Comparison of ENCODE assay signal across 8 cellular contexts in genomic region chr5:62720036-62720441, GRCh38.
A peak's percentile ranks its signal among the peaks of the same experiment; 100 is the strongest.
DNase-seq lines count a peak whose midpoint lies in the region; ATAC-seq and TF ChIP-seq lines count a peak whose summit lies in the region.

No MANE protein-coding gene starts in this region.

- no peaks in the 10 kb centered on the region for H3K9me3 Mint-ChIP-seq in nephron progenitor cell

- in situ Hi-C loops in astrocyte of the spinal cord (cut with HindIII; ENCODE audit: low sequenced_read_pairs), result no loop called here

- no peaks in the 10 kb centered on the region for H3K36me3 Mint-ChIP-seq in nephron progenitor cell (ENCODE audit: low read depth)

- no peak overlapping the region for H2AFZ ChIP-seq in Loucy (ENCODE audit: low read length)

- no peaks in the 10 kb centered on the region for H3K9me3 ChIP-seq in Loucy (ENCODE audit: insufficient read depth, low read depth, low read length)

- no peaks in the 10 kb centered on the region for H3K9me2 ChIP-seq in Loucy (replicated peaks; ENCODE audit: low read depth, low read length)

- no peak overlapping the region for H3K9ac ChIP-seq in Loucy (ENCODE audit: low read depth, low read length, poor library complexity, severe bottlenecking)

- H3K79me2 ChIP-seq in Loucy (ENCODE audit: insufficient read depth, low read length), result no peaks in the 10 kb centered on the region

- no peak overlapping the region for H3K4me3 ChIP-seq in Loucy (ENCODE audit: low read length, poor library complexity, severe bottlenecking)
- no peak overlapping the region for H3K4me3 ChIP-seq in astrocyte of the spinal cord (ENCODE audit: low read depth, low read length)

- no peaks in the 10 kb centered on the region for H3F3A ChIP-seq in Loucy (ENCODE audit: low read depth)

- no peaks in the 10 kb centered on the region for H3K27me3 ChIP-seq in Loucy (ENCODE audit: insufficient read depth, low read length, poor library complexity, severe bottlenecking)

- peaks cover 8% of the 10 kb centered on the region for H3K27me3 Mint-ChIP-seq in nephron progenitor cell (ENCODE audit: low read depth, poor library complexity)

- H3K4me1 Mint-ChIP-seq in nephron progenitor cell, result peaks cover 67% of the 10 kb centered on the region

- TF ChIP-seq CTCF in C4-2B (conservative IDR thresholded peaks at IDR 0.05), result peak; percentile 62
- TF ChIP-seq CTCF in Loucy (conservative IDR thresholded peaks at IDR 0.05; ENCODE audit: low read length), result peak; percentile 71
- peak; percentile 27 for TF ChIP-seq CTCF in astrocyte of the spinal cord (IDR thresholded peaks at IDR 0.05; ENCODE audit: low read depth, low read length)
- peak; percentile 41 for TF ChIP-seq CTCF in nephron progenitor cell (IDR thresholded peaks at IDR 0.05)

- no peaks in the 10 kb centered on the region for H4K20me1 ChIP-seq in Loucy (ENCODE audit: insufficient read depth, low read length, poor library complexity, severe bottlenecking)

- H3K27ac Mint-ChIP-seq in nephron progenitor cell, result peak overlapping the region; percentile 94

- ATAC-seq in GM18498 (IDR thresholded peaks at IDR 0.05; ENCODE audit: unreplicated experiment), result peak; percentile 99
- peak; percentile 91 for ATAC-seq in HG02588 (IDR thresholded peaks at IDR 0.05; ENCODE audit: unreplicated experiment)

- H3K4me1 ChIP-seq in Loucy (ENCODE audit: insufficient read depth, low read length, poor library complexity, severe bottlenecking), result peaks cover 27% of the 10 kb centered on the region

- DNase-seq in astrocyte of the spinal cord (ENCODE audit: low read depth, low spot score), result peak; percentile 4
- peak; percentile 61 for DNase-seq in nephron progenitor cell
- no peak for DNase-seq in NCI-H2107 treated with DMSO at 0.1 percent for 48 hours (lab: John Stamatoyannopoulos, UW; ENCODE audit: unreplicated experiment)
- DNase-seq in GF-D8 (lab: John Stamatoyannopoulos, UW), result no peak

- no peaks in the 10 kb centered on the region for H3K36me3 ChIP-seq in Loucy (ENCODE audit: insufficient read depth, low read length)

- H3K27ac ChIP-seq in C4-2B, result no peak overlapping the region

- no peak overlapping the region for H3K4me2 ChIP-seq in Loucy (ENCODE audit: low read depth, low read length, poor library complexity, severe bottlenecking)

- H3K4me3 Mint-ChIP-seq in nephron progenitor cell, result peak overlapping the region; percentile 46

Comparison
In these comparisons a context has a peak if more than half of its experiments do, and no peak if none do; other contexts are left out.
1. DNase-seq: peak in astrocyte of the spinal cord (single experiment) and nephron progenitor cell (single experiment); none in NCI-H2107 treated with DMSO at 0.1 percent for 48 hours (single experiment) and GF-D8 (single experiment).
2. Peak in every context shown above with its lines, with median percentiles within 50 percentile points of each other: CTCF ChIP-seq.